In the genomic region with DNA sequence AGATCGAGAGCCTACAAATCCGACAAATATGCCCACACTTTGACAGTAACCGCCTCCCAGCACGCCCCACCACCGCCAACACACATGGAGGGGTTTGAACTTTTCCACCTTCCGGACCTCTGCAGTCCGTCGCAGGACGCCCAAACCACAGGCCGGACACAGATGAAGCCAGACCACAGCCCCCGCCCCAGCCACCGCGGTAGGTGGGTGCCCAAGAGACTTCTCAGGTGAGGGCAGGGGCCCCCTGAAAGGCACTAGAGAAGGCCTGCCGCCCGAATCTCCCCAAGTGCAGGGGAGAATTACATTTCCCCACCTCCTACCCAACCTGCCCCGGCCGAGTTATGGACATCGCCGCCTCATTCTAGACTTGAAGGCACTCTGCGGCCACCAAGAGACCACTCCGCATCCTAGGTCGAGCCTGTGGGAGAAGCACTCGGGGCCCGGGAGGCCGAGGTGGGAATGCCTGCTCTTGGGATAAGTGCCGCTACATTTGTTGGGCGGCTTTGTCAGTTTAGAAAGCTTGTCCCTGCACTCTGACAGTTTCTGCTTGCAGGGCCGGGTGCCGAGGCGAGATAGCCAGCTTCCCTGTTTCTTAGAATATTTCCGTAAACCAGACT, we compare ENCODE assay signal across 11 cellular contexts. TPM values are rescaled to one million over a fixed set of nuclear protein-coding genes. Genes with fewer than 3 reads are reported as not detected.
A peak's percentile ranks its signal among the peaks of the same experiment; 100 is the strongest.
DNase-seq lines count a peak whose midpoint lies in the region; ATAC-seq and TF ChIP-seq lines count a peak whose summit lies in the region.
"Had no signal": no experiment of that assay in that cellular context is flagged by ENCODE, and none has a peak within 500 bp of the region (broad histone marks: within the 10 kb centered on the region; RNA-seq: fewer than 3 reads in every experiment).

No MANE protein-coding gene starts in this region.

- TF ChIP-seq CTCF in GM06990 (IDR thresholded peaks at IDR 0.05; ENCODE audit: insufficient read depth, low read length, poor library complexity, severe bottlenecking) (no peak), esophagus muscularis mucosa (IDR thresholded peaks at IDR 0.05) (no peak)

- no peak overlapping the region for H3K23ac ChIP-seq in neuronal stem cell (ENCODE audit: low read depth, low read length, poor library complexity)

- no peak overlapping the region for H4K8ac ChIP-seq in neuronal stem cell (ENCODE audit: low read depth, low read length)

- H2AFZ ChIP-seq in neuronal stem cell (ENCODE audit: low read length) = peak overlapping the region; percentile 98

- H4K91ac ChIP-seq in neuronal stem cell (ENCODE audit: low read depth, low read length, poor library complexity) = no peak overlapping the region

- WGBS in esophagus muscularis mucosa = 71% methylated on average over 26 of the region's 31 CpGs
- WGBS in neuronal stem cell (ENCODE audit: extremely low coverage in 2 of 2, insufficient read length in 2 of 2, insufficient replicate concordance in 1 of 2), 2 donors = no CpG with 5 or more reads among the region's 31 CpGs

- intact Hi-C loops in esophagus muscularis mucosa (cut with DNase I) = loop anchor here (5.0 to 10.0 kb wide), 4 partner anchors 239 to 649 kb away; no protein-coding TSS in a partner anchor

- H3K36me3 ChIP-seq in GM06990 (ENCODE audit: control insufficient read depth, insufficient read depth, low read length) (no peaks in the 10 kb centered on the region), NT2/D1 (ENCODE audit: insufficient read depth, insufficient read length, low read length) (peaks cover 4% of the 10 kb centered on the region), esophagus muscularis mucosa (no peaks in the 10 kb centered on the region), neuronal stem cell (replicated peaks in 1 of 2; ENCODE audit: control insufficient read depth in 2 of 2, insufficient read depth in 2 of 2, low read length in 2 of 2) (no peaks in the 10 kb centered on the region)
- H3K36me3 ChIP-seq: esophagus squamous epithelium, SJSA1 had no signal

- H3K4me3 ChIP-seq in GM06990 (replicated peaks; ENCODE audit: low read depth, low read length) = 0 out of 2 replicates have a peak overlapping the region, but pooled peaks have one; percentile 20
- peak overlapping the region; percentile 47 for H3K4me3 ChIP-seq in NT2/D1 (ENCODE audit: insufficient read length, low read depth)
- H3K4me3 ChIP-seq in esophagus muscularis mucosa = peak overlapping the region; percentile 54 to 68 (median 61)
- H3K4me3 ChIP-seq in neuronal stem cell (ENCODE audit: low read length in 2 of 2) = peak overlapping the region in 1 of 2 donors; percentile 49
- H3K4me3 ChIP-seq: SJSA1 had no signal

- H3K27ac ChIP-seq in esophagus muscularis mucosa (replicated peaks in 1 of 4) (peak overlapping the region; percentile 82 to 84 (median 83)), neuronal stem cell (replicated peaks; ENCODE audit: low read length) (no peak overlapping the region)
- H3K27ac ChIP-seq: SJSA1 had no signal

- no peak overlapping the region for H2BK12ac ChIP-seq in neuronal stem cell (ENCODE audit: low read length)

- H3K18ac ChIP-seq in neuronal stem cell (ENCODE audit: low read length) = no peak overlapping the region

- no peak for TF ChIP-seq POLR2A in esophagus muscularis mucosa (IDR thresholded peaks at IDR 0.05; ENCODE audit: low read depth)

- H3K9ac ChIP-seq in NT2/D1 (ENCODE audit: insufficient read length, low read depth) = no peak overlapping the region
- H3K9ac ChIP-seq in neuronal stem cell (ENCODE audit: low read depth, low read length, poor library complexity) = no peak overlapping the region

- ATAC-seq in HG02885 (IDR thresholded peaks at IDR 0.05; ENCODE audit: poor library complexity, unreplicated experiment) = no peak
- ATAC-seq in GM18873 (IDR thresholded peaks at IDR 0.05; ENCODE audit: low FRiP score, unreplicated experiment) = no peak

- H3K4ac ChIP-seq in neuronal stem cell (ENCODE audit: low read length) = no peak overlapping the region

- peak overlapping the region; percentile 92 for H3K4me2 ChIP-seq in neuronal stem cell (ENCODE audit: insufficient read depth, low read length, poor library complexity, severe bottlenecking)

- no peak overlapping the region for H2AK5ac ChIP-seq in neuronal stem cell (ENCODE audit: low read depth, low read length)

- no peaks in the 10 kb centered on the region; the same call in none of the 2 replicates for H3K27me3 ChIP-seq in GM06990 (replicated peaks; ENCODE audit: control insufficient read depth, insufficient read depth, low read length)
- H3K27me3 ChIP-seq in NT2/D1 (ENCODE audit: insufficient read depth, insufficient read length) = peaks cover 87% of the 10 kb centered on the region
- peaks cover 0 to 49% (median 0%) of the 10 kb centered on the region in 4 donors for H3K27me3 ChIP-seq in esophagus muscularis mucosa
- H3K27me3 ChIP-seq in neuronal stem cell (ENCODE audit: control insufficient read depth in 3 of 3, insufficient read depth in 3 of 3, low read depth in 1 of 3, low read length in 3 of 3) = peaks cover 48 to 98% (median 96%) of the 10 kb centered on the region in 3 experiments

- no peak overlapping the region for H2BK5ac ChIP-seq in neuronal stem cell (ENCODE audit: low read length)

- TF ChIP-seq EP300 in esophagus muscularis mucosa (IDR thresholded peaks at IDR 0.05) = no peak

- H3K9me3 ChIP-seq in NT2/D1 (ENCODE audit: insufficient read depth, low read length) = no peaks in the 10 kb centered on the region
- H3K9me3 ChIP-seq in esophagus muscularis mucosa = no peaks in the 10 kb centered on the region
- H3K9me3 ChIP-seq in neuronal stem cell (replicated peaks in 1 of 2; ENCODE audit: control insufficient read depth in 2 of 2, insufficient read depth in 1 of 2, low read depth in 1 of 2, low read length in 2 of 2) = peaks cover 5 to 33% of the 10 kb centered on the region in 2 donors
- H3K9me3 ChIP-seq: SJSA1 had no signal

- H2BK15ac ChIP-seq in neuronal stem cell (ENCODE audit: low read length) = no peak overlapping the region

- no peaks in the 10 kb centered on the region for H3K4me1 ChIP-seq in NT2/D1 (ENCODE audit: insufficient read depth, insufficient read length)
- peaks cover 23 to 62% (median 52%) of the 10 kb centered on the region in 4 donors for H3K4me1 ChIP-seq in esophagus muscularis mucosa
- H3K4me1 ChIP-seq in neuronal stem cell (ENCODE audit: control insufficient read depth in 2 of 2, insufficient read depth in 1 of 2, low read depth in 1 of 2, low read length in 2 of 2) = peaks cover 0 to 7% of the 10 kb centered on the region in 2 donors
- H3K4me1 ChIP-seq: SJSA1 had no signal

- H3K14ac ChIP-seq in neuronal stem cell (ENCODE audit: low read length) = no peak overlapping the region

- H2BK120ac ChIP-seq in neuronal stem cell (ENCODE audit: low read depth, low read length) = no peak overlapping the region

- H3K79me1 ChIP-seq in neuronal stem cell (ENCODE audit: low read depth, low read length) = no peaks in the 10 kb centered on the region

- no peak for DNase-seq in GM06990 (ENCODE audit: extremely low read depth, insufficient read length)
- DNase-seq in NT2/D1 (ENCODE audit: low read depth, low spot score) = no peak
- DNase-seq in esophagus muscularis mucosa (ENCODE audit: extremely low spot score) = no peak
- no peak for DNase-seq in neuronal stem cell (ENCODE audit: low spot score)
- DNase-seq in NCI-H2196 treated with DMSO at 0.1 percent for 48 hours (lab: John Stamatoyannopoulos, UW; ENCODE audit: unreplicated experiment) = no peak
- DNase-seq in mesenteric fat pad (ENCODE audit: low spot score) = no peak
- DNase-seq: esophagus squamous epithelium, NCI-H1694 treated with DMSO at 0.1 percent for 48 hours had no signal

RNA-seq across cellular contexts. Expression of a gene that starts 21.5 kb away (rescaled TPM):
- 100 to 1,000 TPM in 3 of 4 donors, 10 to 100 TPM in 1; 77.7 to 165 (median 138) TPM for total RNA-seq in esophagus muscularis mucosa
- polyA plus RNA-seq in neuronal stem cell (2013, experiment 1 of 2) = 0.06 TPM
- polyA plus RNA-seq in neuronal stem cell (2013, experiment 2 of 2) = 0.12 TPM
- total RNA-seq in mesenteric fat pad = 6.3 TPM
- total RNA-seq: SJSA1 had no signal

Comparison
In these comparisons a context has a peak if more than half of its experiments do, and no peak if none do; other contexts are left out.
1. RNA of a gene that starts 21.5 kb away (total RNA-seq): 77.7 to 165 TPM in esophagus muscularis mucosa; 6.3 TPM in mesenteric fat pad (single experiment); every median in the first group is over 10 times any median in the second.